ENCODE assay signal across 9 cellular contexts in genomic region chr3:17070560-17070959, GRCh38.
A peak's percentile ranks its signal among the peaks of the same experiment; 100 is the strongest.
DNase-seq lines count a peak whose midpoint lies in the region; ATAC-seq and TF ChIP-seq lines count a peak whose summit lies in the region.
"Had no signal": no experiment of that assay in that cellular context is flagged by ENCODE, and none has a peak within 500 bp of the region (broad histone marks: within the 10 kb centered on the region; RNA-seq: fewer than 3 reads in every experiment).

No MANE protein-coding gene starts in this region.

- H3K27ac ChIP-seq in H9 (ENCODE audit: insufficient read length, low read depth, low read length) (no peak overlapping the region), colonic mucosa (no peak overlapping the region), ovary (no peak overlapping the region)

- no peak for TF ChIP-seq CTCF in H9 (conservative IDR thresholded peaks at IDR 0.05)
- no peak for TF ChIP-seq CTCF in colonic mucosa (IDR thresholded peaks at IDR 0.05)
- no peak for TF ChIP-seq CTCF in ovary (IDR thresholded peaks at IDR 0.05)

- peak overlapping the region in 1 of 2 experiments; percentile 1; a peak in 1 of 5 replicates for H3K4me3 Mint-ChIP-seq in H9

- peaks cover 13% of the 10 kb centered on the region for H3K4me1 ChIP-seq in H9 (ENCODE audit: insufficient read depth, low read length)
- peaks cover 7% of the 10 kb centered on the region for H3K4me1 ChIP-seq in colonic mucosa
- H3K4me1 ChIP-seq in ovary (ENCODE audit: insufficient read depth), result peaks cover 3% of the 10 kb centered on the region

- no peak overlapping the region for H4K8ac ChIP-seq in H9 (replicated peaks; ENCODE audit: insufficient read length, low read depth, low read length)

- H3K4me3 ChIP-seq in colonic mucosa (no peak overlapping the region), ovary (no peak overlapping the region)

- H4K91ac ChIP-seq in H9 (ENCODE audit: insufficient read length, low read depth, low read length), result no peak overlapping the region

- H3K23ac ChIP-seq in H9 (ENCODE audit: insufficient read length, low read depth, low read length), result no peak overlapping the region

- H3K36me3 Mint-ChIP-seq in H9 (ENCODE audit: insufficient read depth in 1 of 3, low read depth in 3 of 3), result peaks cover 0 to 26% (median 24%) of the 10 kb centered on the region in 3 experiments; a peak in 5 of 7 replicates

- no peak overlapping the region for H3K18ac ChIP-seq in H9 (ENCODE audit: insufficient read length, low read depth, low read length)

- H3K79me1 ChIP-seq in H9 (ENCODE audit: insufficient read depth, low read depth, low read length, poor library complexity, severe bottlenecking), result no peaks in the 10 kb centered on the region

- no peak overlapping the region for H2BK20ac ChIP-seq in H9 (ENCODE audit: low read depth, low read length, poor library complexity, severe bottlenecking)

- H2BK120ac ChIP-seq in H9 (ENCODE audit: low read depth, low read length, poor library complexity, severe bottlenecking), result no peak overlapping the region

- peak overlapping the region; percentile 2 to 91 (median 63); a peak in 5 of 7 replicates for H3K27ac Mint-ChIP-seq in H9

- no peaks in the 10 kb centered on the region for H3K79me2 ChIP-seq in H9 (ENCODE audit: insufficient read depth, low read length)

- DNase-seq in H9 (peak; percentile 59), NCI-H2227 treated with DMSO at 0.1 percent for 48 hours (lab: John Stamatoyannopoulos, UW) (peak; percentile 3), colonic mucosa (peak; percentile 62), ovary (peak; percentile 25 to 65 (median 38)), epidermal melanocyte (ENCODE audit: insufficient read length, low spot score) (no peak)
- DNase-seq: NCI-H526 treated with DMSO at 0.1 percent for 48 hours had no signal

- no peak for TF ChIP-seq EP300 in ovary (IDR thresholded peaks at IDR 0.05)

- no peak overlapping the region for H2BK15ac ChIP-seq in H9 (ENCODE audit: low read depth, low read length)

- intact Hi-C loops in colonic mucosa (cut with DNase I) (no loop called here), ovary (cut with DNase I) (no loop called here)

- no peak overlapping the region for H3K4me2 ChIP-seq in H9 (ENCODE audit: insufficient read depth, insufficient read length, low read length)

- H2AK5ac ChIP-seq in H9 (ENCODE audit: insufficient read length, low read length), result no peak overlapping the region

- TF ChIP-seq POLR2A in ovary (IDR thresholded peaks at IDR 0.05), result no peak

- no peak overlapping the region for H3T11ph ChIP-seq in H9 (ENCODE audit: low read length)

- H3K14ac ChIP-seq in H9 (ENCODE audit: insufficient read depth, low read length), result no peak overlapping the region

- WGBS in H9 (ENCODE audit: extremely low coverage, insufficient read length, low lambda C conversion rate), result no CpG with 5 or more reads among the region's 5 CpGs
- WGBS in ovary, 3 donors, result 17 to 34% (median 19%) methylated on average over 5 of the region's 5 CpGs

- H3K36me3 ChIP-seq in colonic mucosa (no peaks in the 10 kb centered on the region), ovary (no peaks in the 10 kb centered on the region)

- H3K9ac ChIP-seq in H9 (ENCODE audit: extremely low read depth, insufficient read length, low read length) (no peak overlapping the region), colonic mucosa (ENCODE audit: low read depth in 2 of 2, low read length in 2 of 2) (no peak overlapping the region)

- H3K9me3 ChIP-seq in H9 (ENCODE audit: control insufficient read depth, low read depth, low read length) (no peaks in the 10 kb centered on the region), colonic mucosa (no peaks in the 10 kb centered on the region), ovary (no peaks in the 10 kb centered on the region)

- no peaks in the 10 kb centered on the region for H3K23me2 ChIP-seq in H9 (ENCODE audit: insufficient read length, low read depth, low read length, poor library complexity, severe bottlenecking)

- no peak overlapping the region for H3K56ac ChIP-seq in H9 (ENCODE audit: insufficient read length, low read depth, low read length)

- no peak overlapping the region for H4K5ac ChIP-seq in H9 (ENCODE audit: insufficient read length, low read depth, low read length)

- H4K20me1 ChIP-seq in H9 (ENCODE audit: control insufficient read depth, insufficient read depth, insufficient read length), result no peaks in the 10 kb centered on the region

- no peak overlapping the region for H2AFZ ChIP-seq in H9 (ENCODE audit: low read length)

- H3K27me3 ChIP-seq in H9 (ENCODE audit: insufficient read depth, low read length) (no peaks in the 10 kb centered on the region), colonic mucosa (no peaks in the 10 kb centered on the region), ovary (no peaks in the 10 kb centered on the region)

- no peaks in the 10 kb centered on the region for H3K9me3 Mint-ChIP-seq in H9

- no peaks in the 10 kb centered on the region for H3K27me3 Mint-ChIP-seq in H9 (ENCODE audit: low read depth)

- no peak overlapping the region for H2BK12ac ChIP-seq in H9 (ENCODE audit: insufficient read length, low read depth, low read length)

- no peak overlapping the region for H3K4ac ChIP-seq in H9 (ENCODE audit: low read depth, low read length)

- peaks cover 32 to 36% of the 10 kb centered on the region in 2 experiments for H3K4me1 Mint-ChIP-seq in H9

- no peak overlapping the region for H2BK5ac ChIP-seq in H9 (ENCODE audit: insufficient read length, low read length)

- ATAC-seq in GM18868 (IDR thresholded peaks at IDR 0.05; ENCODE audit: unreplicated experiment), result no peak
- ATAC-seq in GM19467 (IDR thresholded peaks at IDR 0.05; ENCODE audit: unreplicated experiment), result no peak
- no peak for ATAC-seq in GM19397 (IDR thresholded peaks at IDR 0.05; ENCODE audit: unreplicated experiment)
